In the genomic region with DNA sequence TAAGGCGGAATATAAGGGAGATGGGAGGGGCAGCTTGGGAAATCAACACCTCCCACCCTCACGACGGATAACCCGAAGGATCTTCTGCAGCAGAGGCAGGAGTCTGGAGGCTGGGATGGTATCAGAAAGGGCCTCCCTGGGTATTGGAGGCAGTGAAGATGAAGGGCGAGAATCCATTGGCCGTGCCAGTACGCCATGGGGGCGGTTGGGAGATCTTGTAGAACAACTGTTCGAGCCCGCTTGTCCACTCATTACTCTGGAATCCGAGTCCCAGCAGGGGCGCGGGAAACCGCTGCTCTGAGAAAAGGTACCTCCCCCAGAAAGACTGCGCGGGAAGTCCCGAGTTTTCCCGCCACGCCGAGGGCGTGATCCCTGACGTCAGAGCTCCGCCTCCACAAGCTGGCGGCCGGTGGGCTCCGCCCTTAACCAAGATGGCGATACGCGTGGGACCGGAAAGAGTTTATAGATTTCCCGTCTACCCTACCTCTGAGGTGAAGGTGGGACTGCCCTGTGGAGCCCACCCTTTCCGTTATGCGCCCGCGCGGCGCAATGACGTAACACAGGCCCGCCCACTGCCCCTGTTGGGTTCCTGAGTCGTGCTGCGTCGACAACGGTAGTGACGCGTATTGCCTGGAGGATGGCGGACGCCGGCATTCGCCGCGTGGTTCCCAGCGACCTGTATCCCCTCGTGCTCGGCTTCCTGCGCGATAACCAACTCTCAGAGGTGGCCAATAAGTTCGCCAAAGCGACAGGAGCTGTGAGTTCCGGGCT, we compare ENCODE assay signal across 1 cellular context.
TF ChIP-seq lines count a peak whose summit lies in the region.

A gene (plus strand): TSS at position 616 of the 771 bp plus-strand sequence. CDS start 22 bp downstream, at position 638.

TF ChIP-seq in GM12878, 131 proteins besides CTCF, POLR2A, EP300 and RAD21 (continued from another document and continues in another):
- TF ChIP-seq, protein P1, sequence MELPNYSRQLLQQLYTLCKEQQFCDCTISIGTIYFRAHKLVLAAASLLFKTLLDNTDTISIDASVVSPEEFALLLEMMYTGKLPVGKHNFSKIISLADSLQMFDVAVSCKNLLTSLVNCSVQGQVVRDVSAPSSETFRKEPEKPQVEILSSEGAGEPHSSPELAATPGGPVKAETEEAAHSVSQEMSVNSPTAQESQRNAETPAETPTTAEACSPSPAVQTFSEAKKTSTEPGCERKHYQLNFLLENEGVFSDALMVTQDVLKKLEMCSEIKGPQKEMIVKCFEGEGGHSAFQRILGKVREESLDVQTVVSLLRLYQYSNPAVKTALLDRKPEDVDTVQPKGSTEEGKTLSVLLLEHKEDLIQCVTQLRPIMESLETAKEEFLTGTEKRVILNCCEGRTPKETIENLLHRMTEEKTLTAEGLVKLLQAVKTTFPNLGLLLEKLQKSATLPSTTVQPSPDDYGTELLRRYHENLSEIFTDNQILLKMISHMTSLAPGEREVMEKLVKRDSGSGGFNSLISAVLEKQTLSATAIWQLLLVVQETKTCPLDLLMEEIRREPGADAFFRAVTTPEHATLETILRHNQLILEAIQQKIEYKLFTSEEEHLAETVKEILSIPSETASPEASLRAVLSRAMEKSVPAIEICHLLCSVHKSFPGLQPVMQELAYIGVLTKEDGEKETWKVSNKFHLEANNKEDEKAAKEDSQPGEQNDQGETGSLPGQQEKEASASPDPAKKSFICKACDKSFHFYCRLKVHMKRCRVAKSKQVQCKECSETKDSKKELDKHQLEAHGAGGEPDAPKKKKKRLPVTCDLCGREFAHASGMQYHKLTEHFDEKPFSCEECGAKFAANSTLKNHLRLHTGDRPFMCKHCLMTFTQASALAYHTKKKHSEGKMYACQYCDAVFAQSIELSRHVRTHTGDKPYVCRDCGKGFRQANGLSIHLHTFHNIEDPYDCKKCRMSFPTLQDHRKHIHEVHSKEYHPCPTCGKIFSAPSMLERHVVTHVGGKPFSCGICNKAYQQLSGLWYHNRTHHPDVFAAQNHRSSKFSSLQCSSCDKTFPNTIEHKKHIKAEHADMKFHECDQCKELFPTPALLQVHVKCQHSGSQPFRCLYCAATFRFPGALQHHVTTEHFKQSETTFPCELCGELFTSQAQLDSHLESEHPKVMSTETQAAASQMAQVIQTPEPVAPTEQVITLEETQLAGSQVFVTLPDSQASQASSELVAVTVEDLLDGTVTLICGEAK (IDR thresholded peaks at IDR 0.05; ENCODE audit: borderline replicate concordance): peak; percentile 94
- TF ChIP-seq BACH1 (IDR thresholded peaks at IDR 0.05; ENCODE audit: borderline replicate concordance): peak; percentile 51; the same call in 1 of the 2 replicates
- no peak for TF ChIP-seq SIN3A (IDR thresholded peaks at IDR 0.05; ENCODE audit: low read depth, low read length)
- TF ChIP-seq, protein P2, sequence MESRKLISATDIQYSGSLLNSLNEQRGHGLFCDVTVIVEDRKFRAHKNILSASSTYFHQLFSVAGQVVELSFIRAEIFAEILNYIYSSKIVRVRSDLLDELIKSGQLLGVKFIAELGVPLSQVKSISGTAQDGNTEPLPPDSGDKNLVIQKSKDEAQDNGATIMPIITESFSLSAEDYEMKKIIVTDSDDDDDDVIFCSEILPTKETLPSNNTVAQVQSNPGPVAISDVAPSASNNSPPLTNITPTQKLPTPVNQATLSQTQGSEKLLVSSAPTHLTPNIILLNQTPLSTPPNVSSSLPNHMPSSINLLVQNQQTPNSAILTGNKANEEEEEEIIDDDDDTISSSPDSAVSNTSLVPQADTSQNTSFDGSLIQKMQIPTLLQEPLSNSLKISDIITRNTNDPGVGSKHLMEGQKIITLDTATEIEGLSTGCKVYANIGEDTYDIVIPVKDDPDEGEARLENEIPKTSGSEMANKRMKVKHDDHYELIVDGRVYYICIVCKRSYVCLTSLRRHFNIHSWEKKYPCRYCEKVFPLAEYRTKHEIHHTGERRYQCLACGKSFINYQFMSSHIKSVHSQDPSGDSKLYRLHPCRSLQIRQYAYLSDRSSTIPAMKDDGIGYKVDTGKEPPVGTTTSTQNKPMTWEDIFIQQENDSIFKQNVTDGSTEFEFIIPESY (IDR thresholded peaks at IDR 0.05): no peak
- TF ChIP-seq, protein P3, sequence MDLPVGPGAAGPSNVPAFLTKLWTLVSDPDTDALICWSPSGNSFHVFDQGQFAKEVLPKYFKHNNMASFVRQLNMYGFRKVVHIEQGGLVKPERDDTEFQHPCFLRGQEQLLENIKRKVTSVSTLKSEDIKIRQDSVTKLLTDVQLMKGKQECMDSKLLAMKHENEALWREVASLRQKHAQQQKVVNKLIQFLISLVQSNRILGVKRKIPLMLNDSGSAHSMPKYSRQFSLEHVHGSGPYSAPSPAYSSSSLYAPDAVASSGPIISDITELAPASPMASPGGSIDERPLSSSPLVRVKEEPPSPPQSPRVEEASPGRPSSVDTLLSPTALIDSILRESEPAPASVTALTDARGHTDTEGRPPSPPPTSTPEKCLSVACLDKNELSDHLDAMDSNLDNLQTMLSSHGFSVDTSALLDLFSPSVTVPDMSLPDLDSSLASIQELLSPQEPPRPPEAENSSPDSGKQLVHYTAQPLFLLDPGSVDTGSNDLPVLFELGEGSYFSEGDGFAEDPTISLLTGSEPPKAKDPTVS (IDR thresholded peaks at IDR 0.05; ENCODE audit: low read depth, low read length): no peak
- peak; percentile 93 for TF ChIP-seq CHD1 (IDR thresholded peaks at IDR 0.05; ENCODE audit: low read depth, low read length)
- TF ChIP-seq CBX5 (IDR thresholded peaks at IDR 0.05; ENCODE audit: low read depth): no peak
- TF ChIP-seq RB1 (IDR thresholded peaks at IDR 0.05; ENCODE audit: borderline replicate concordance): peak; percentile 100
- peak; percentile 66; the same call in 1 of the 2 replicates for TF ChIP-seq MEF2A (IDR thresholded peaks at IDR 0.05; ENCODE audit: insufficient read depth, low read depth, low read length)
- TF ChIP-seq BRCA1 (IDR thresholded peaks at IDR 0.05; ENCODE audit: low read depth, low read length): no peak
- TF ChIP-seq, protein P4, sequence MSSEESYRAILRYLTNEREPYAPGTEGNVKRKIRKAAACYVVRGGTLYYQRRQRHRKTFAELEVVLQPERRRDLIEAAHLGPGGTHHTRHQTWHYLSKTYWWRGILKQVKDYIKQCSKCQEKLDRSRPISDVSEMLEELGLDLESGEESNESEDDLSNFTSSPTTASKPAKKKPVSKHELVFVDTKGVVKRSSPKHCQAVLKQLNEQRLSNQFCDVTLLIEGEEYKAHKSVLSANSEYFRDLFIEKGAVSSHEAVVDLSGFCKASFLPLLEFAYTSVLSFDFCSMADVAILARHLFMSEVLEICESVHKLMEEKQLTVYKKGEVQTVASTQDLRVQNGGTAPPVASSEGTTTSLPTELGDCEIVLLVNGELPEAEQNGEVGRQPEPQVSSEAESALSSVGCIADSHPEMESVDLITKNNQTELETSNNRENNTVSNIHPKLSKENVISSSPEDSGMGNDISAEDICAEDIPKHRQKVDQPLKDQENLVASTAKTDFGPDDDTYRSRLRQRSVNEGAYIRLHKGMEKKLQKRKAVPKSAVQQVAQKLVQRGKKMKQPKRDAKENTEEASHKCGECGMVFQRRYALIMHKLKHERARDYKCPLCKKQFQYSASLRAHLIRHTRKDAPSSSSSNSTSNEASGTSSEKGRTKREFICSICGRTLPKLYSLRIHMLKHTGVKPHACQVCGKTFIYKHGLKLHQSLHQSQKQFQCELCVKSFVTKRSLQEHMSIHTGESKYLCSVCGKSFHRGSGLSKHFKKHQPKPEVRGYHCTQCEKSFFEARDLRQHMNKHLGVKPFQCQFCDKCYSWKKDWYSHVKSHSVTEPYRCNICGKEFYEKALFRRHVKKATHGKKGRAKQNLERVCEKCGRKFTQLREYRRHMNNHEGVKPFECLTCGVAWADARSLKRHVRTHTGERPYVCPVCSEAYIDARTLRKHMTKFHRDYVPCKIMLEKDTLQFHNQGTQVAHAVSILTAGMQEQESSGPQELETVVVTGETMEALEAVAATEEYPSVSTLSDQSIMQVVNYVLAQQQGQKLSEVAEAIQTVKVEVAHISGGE (CRISPR knock-in tag; IDR thresholded peaks at IDR 0.05): no peak
- peak; percentile 100 for TF ChIP-seq CREM (IDR thresholded peaks at IDR 0.05; ENCODE audit: low read depth)
- TF ChIP-seq SP1 (IDR thresholded peaks at IDR 0.05; ENCODE audit: low read depth, low read length): peak; percentile 94
- TF ChIP-seq TAF1 (IDR thresholded peaks at IDR 0.05; ENCODE audit: borderline replicate concordance, low read depth, low read length): peak; percentile 87
- peak; percentile 88 for TF ChIP-seq HCFC1 (IDR thresholded peaks at IDR 0.05; ENCODE audit: low read length)
- TF ChIP-seq NRF1 (conservative IDR thresholded peaks at IDR 0.05; ENCODE audit: low read depth, low read length): 0 out of 2 replicates have a peak, but pooled peaks have one; percentile 16
- no peak for TF ChIP-seq CEBPB (IDR thresholded peaks at IDR 0.05; ENCODE audit: borderline replicate concordance in 1 of 2, low read depth in 2 of 2, low read length in 2 of 2)
- TF ChIP-seq MTA2 (IDR thresholded peaks at IDR 0.05; ENCODE audit: low read depth): 0 out of 2 replicates have a peak, but pooled peaks have one; percentile 31
- TF ChIP-seq IKZF1 (conservative IDR thresholded peaks at IDR 0.05): peak; percentile 93
- TF ChIP-seq, protein P5, sequence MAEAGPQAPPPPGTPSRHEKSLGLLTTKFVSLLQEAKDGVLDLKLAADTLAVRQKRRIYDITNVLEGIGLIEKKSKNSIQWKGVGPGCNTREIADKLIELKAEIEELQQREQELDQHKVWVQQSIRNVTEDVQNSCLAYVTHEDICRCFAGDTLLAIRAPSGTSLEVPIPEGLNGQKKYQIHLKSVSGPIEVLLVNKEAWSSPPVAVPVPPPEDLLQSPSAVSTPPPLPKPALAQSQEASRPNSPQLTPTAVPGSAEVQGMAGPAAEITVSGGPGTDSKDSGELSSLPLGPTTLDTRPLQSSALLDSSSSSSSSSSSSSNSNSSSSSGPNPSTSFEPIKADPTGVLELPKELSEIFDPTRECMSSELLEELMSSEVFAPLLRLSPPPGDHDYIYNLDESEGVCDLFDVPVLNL (IDR thresholded peaks at IDR 0.05; ENCODE audit: low read depth, low read length): peak; percentile 97
- TF ChIP-seq, protein P6, sequence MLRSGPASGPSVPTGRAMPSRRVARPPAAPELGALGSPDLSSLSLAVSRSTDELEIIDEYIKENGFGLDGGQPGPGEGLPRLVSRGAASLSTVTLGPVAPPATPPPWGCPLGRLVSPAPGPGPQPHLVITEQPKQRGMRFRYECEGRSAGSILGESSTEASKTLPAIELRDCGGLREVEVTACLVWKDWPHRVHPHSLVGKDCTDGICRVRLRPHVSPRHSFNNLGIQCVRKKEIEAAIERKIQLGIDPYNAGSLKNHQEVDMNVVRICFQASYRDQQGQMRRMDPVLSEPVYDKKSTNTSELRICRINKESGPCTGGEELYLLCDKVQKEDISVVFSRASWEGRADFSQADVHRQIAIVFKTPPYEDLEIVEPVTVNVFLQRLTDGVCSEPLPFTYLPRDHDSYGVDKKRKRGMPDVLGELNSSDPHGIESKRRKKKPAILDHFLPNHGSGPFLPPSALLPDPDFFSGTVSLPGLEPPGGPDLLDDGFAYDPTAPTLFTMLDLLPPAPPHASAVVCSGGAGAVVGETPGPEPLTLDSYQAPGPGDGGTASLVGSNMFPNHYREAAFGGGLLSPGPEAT (IDR thresholded peaks at IDR 0.05; ENCODE audit: low read depth): peak; percentile 96
- TF ChIP-seq MTA3 (IDR thresholded peaks at IDR 0.05; ENCODE audit: borderline replicate concordance, low read length): 0 out of 2 replicates have a peak, but pooled peaks have one; percentile 24
- TF ChIP-seq ZNF217 (IDR thresholded peaks at IDR 0.05): no peak
- TF ChIP-seq STAT3 (IDR thresholded peaks at IDR 0.05; ENCODE audit: low read depth, low read length): no peak
- peak; percentile 63; the same call in 1 of the 2 replicates for TF ChIP-seq NR2F1 (conservative IDR thresholded peaks at IDR 0.05)
- TF ChIP-seq, protein P7, sequence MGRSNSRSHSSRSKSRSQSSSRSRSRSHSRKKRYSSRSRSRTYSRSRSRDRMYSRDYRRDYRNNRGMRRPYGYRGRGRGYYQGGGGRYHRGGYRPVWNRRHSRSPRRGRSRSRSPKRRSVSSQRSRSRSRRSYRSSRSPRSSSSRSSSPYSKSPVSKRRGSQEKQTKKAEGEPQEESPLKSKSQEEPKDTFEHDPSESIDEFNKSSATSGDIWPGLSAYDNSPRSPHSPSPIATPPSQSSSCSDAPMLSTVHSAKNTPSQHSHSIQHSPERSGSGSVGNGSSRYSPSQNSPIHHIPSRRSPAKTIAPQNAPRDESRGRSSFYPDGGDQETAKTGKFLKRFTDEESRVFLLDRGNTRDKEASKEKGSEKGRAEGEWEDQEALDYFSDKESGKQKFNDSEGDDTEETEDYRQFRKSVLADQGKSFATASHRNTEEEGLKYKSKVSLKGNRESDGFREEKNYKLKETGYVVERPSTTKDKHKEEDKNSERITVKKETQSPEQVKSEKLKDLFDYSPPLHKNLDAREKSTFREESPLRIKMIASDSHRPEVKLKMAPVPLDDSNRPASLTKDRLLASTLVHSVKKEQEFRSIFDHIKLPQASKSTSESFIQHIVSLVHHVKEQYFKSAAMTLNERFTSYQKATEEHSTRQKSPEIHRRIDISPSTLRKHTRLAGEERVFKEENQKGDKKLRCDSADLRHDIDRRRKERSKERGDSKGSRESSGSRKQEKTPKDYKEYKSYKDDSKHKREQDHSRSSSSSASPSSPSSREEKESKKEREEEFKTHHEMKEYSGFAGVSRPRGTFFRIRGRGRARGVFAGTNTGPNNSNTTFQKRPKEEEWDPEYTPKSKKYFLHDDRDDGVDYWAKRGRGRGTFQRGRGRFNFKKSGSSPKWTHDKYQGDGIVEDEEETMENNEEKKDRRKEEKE (IDR thresholded peaks at IDR 0.05): no peak
- TF ChIP-seq STAT1 (conservative IDR thresholded peaks at IDR 0.05): no peak; the same call in 1 of the 2 replicates
- TF ChIP-seq MEF2B (IDR thresholded peaks at IDR 0.05; ENCODE audit: partially characterized antibody, poor library complexity, severe bottlenecking): no peak
- TF ChIP-seq SREBF1 (IDR thresholded peaks at IDR 0.05; ENCODE audit: low read length): peak; percentile 57; the same call in 1 of the 2 replicates
- TF ChIP-seq ZSCAN29 (IDR thresholded peaks at IDR 0.05): no peak
- no peak for TF ChIP-seq HDAC6 (IDR thresholded peaks at IDR 0.05; ENCODE audit: unreplicated experiment)
- TF ChIP-seq ETV6 (conservative IDR thresholded peaks at IDR 0.05 in 1 of 2, IDR thresholded peaks at IDR 0.05 in 1 of 2; ENCODE audit: borderline replicate concordance in 1 of 2, low read depth in 1 of 2): no peak
- TF ChIP-seq RFX5 (IDR thresholded peaks at IDR 0.05; ENCODE audit: low read depth, low read length): peak; percentile 54; the same call in 1 of the 2 replicates
- no peak for TF ChIP-seq WRNIP1 (IDR thresholded peaks at IDR 0.05; ENCODE audit: borderline replicate concordance, low read depth, low read length)
- peak; percentile 50; the same call in 1 of the 2 replicates for TF ChIP-seq TCF3 (IDR thresholded peaks at IDR 0.05; ENCODE audit: borderline replicate concordance, insufficient read depth, low read depth, low read length)
- TF ChIP-seq BHLHE40 (IDR thresholded peaks at IDR 0.05; ENCODE audit: borderline replicate concordance in 1 of 2, low read depth in 2 of 2, low read length in 1 of 2): peak; percentile 68 to 76; a peak in 3 of 4 replicates
- peak; percentile 98 for TF ChIP-seq MXI1 (IDR thresholded peaks at IDR 0.05; ENCODE audit: low read depth, low read length)
- TF ChIP-seq BCL11A (IDR thresholded peaks at IDR 0.05; ENCODE audit: low read depth, low read length): no peak
- TF ChIP-seq EZH2 (IDR thresholded peaks at IDR 0.05; ENCODE audit: borderline replicate concordance, control insufficient read depth, low read depth, low read length): no peak
